8 cellular contexts compared by ENCODE assay signal in the genomic region with DNA sequence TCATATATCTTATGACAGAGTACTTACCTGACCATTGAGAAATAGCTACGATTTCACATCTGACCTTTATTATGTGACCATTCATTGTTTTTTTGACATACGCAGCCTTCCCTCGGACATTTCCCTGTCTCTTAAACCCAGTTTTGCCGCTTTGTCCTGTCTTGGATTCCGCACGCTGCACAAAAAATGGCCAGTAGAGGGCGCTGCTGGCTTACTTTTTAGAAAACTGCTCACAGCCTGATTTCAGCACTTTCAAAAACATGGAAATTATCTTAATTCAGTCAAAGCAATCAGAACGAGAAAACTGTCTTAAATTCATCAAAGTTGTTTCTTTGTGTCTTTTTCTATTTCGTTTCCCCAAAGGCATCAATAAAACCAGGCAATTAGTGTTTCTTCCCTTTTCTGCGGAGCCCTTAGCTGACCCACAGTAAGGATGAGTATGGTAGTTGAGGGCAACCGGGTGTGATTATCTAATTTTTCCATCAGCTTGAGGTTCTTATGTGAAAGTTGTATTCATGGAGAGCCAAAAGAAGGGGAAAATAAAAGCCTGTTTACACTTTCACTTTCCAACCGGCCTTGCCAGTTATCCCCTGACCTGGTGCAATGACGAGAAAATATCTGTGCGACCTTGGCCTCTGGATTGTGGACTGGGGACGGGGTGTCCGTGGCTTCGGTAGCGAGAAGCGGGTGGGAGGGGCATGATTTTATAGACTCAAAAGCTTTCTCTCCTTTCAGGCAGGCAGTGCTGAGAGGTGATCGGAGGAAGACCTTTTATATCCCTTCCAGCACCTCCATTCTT.
A peak's percentile ranks its signal among the peaks of the same experiment; 100 is the strongest.
DNase-seq lines count a peak whose midpoint lies in the region; ATAC-seq and TF ChIP-seq lines count a peak whose summit lies in the region.

No MANE protein-coding gene starts in this region.

- H3K4me3 Mint-ChIP-seq in activated T-cell treated with anti-CD3 and anti-CD28 coated beads, Interleukin-2, amount 50 U/mL, for 24 hours: no peak overlapping the region
- H3K4me3 Mint-ChIP-seq in nephron: peak overlapping the region in 2 of 3 experiments; percentile 23 to 52

- H3K27me3 Mint-ChIP-seq in activated T-cell treated with anti-CD3 and anti-CD28 coated beads, Interleukin-2, amount 50 U/mL, for 24 hours: peaks cover 33% of the 10 kb centered on the region
- H3K27me3 Mint-ChIP-seq in nephron (ENCODE audit: low read depth): peaks cover 47% of the 10 kb centered on the region

- no peaks in the 10 kb centered on the region for H4K20me1 ChIP-seq in OCI-LY1 (ENCODE audit: insufficient read depth, low read length)

- H3K9me2 ChIP-seq in OCI-LY1 (ENCODE audit: low read depth, low read length): no peaks in the 10 kb centered on the region

- peak; percentile 79 for ATAC-seq in GM18907 (IDR thresholded peaks at IDR 0.05; ENCODE audit: unreplicated experiment)

- no peaks in the 10 kb centered on the region for H3K9me3 Mint-ChIP-seq in activated T-cell treated with anti-CD3 and anti-CD28 coated beads, Interleukin-2, amount 50 U/mL, for 24 hours
- no peaks in the 10 kb centered on the region for H3K9me3 Mint-ChIP-seq in nephron

- no peak overlapping the region for H3K27ac Mint-ChIP-seq in activated T-cell treated with anti-CD3 and anti-CD28 coated beads, Interleukin-2, amount 50 U/mL, for 24 hours
- H3K27ac Mint-ChIP-seq in nephron: no peak overlapping the region

- no peaks in the 10 kb centered on the region for H3K79me2 ChIP-seq in OCI-LY1 (ENCODE audit: insufficient read depth, low read length)

- no peaks in the 10 kb centered on the region for H3K27me3 ChIP-seq in OCI-LY1 (ENCODE audit: insufficient read depth, low read length)

- H3K36me3 Mint-ChIP-seq in activated T-cell treated with anti-CD3 and anti-CD28 coated beads, Interleukin-2, amount 50 U/mL, for 24 hours (ENCODE audit: low read depth): no peaks in the 10 kb centered on the region
- no peaks in the 10 kb centered on the region for H3K36me3 Mint-ChIP-seq in nephron (ENCODE audit: low read depth)

- no peak overlapping the region; the same call in 1 of the 2 replicates for H3K9ac ChIP-seq in OCI-LY1 (ENCODE audit: low read length)

- no peaks in the 10 kb centered on the region for H3F3A ChIP-seq in OCI-LY1 (ENCODE audit: insufficient read depth, low read length)

- DNase-seq in AG10803 (ENCODE audit: low read depth): peak; percentile 60
- peak; percentile 59 for DNase-seq in HT1080 (ENCODE audit: low read depth)
- peak; percentile 82 for DNase-seq in activated T-cell treated with anti-CD3 and anti-CD28 coated beads, Interleukin-2, amount 50 U/mL, for 24 hours
- DNase-seq in fibroblast of gingiva (ENCODE audit: low read depth): peak; percentile 43
- DNase-seq in stimulated activated naive CD4-positive, alpha-beta T cell treated with Interleukin-2 at 50 U/mL for 16 hours (lab: John Stamatoyannopoulos, UW): peak; percentile 59

- no peaks in the 10 kb centered on the region for H3K9me3 ChIP-seq in OCI-LY1 (ENCODE audit: low read length)

- H3K27ac ChIP-seq in OCI-LY1 (ENCODE audit: low read depth, low read length, poor library complexity, severe bottlenecking): peak overlapping the region; percentile 59

- H3K4me3 ChIP-seq in AG10803 (ENCODE audit: low read length): no peak overlapping the region; the same call in 1 of the 2 replicates
- peak overlapping the region; percentile 2 for H3K4me3 ChIP-seq in OCI-LY1 (ENCODE audit: low read depth, low read length, poor library complexity, severe bottlenecking)

- H3K4me2 ChIP-seq in OCI-LY1 (ENCODE audit: low read length): peak overlapping the region; percentile 51

- H2AFZ ChIP-seq in OCI-LY1 (ENCODE audit: low read length): no peak overlapping the region

- H3K36me3 ChIP-seq in OCI-LY1 (ENCODE audit: insufficient read depth, low read length): no peaks in the 10 kb centered on the region

- peak; percentile 93 for TF ChIP-seq CTCF in AG10803 (conservative IDR thresholded peaks at IDR 0.05; ENCODE audit: low read length)
- peak; percentile 99 for TF ChIP-seq CTCF in OCI-LY1 (IDR thresholded peaks at IDR 0.05; ENCODE audit: low read length)
- peak; percentile 89 to 96 (median 95) for TF ChIP-seq CTCF in nephron (IDR thresholded peaks at IDR 0.05; ENCODE audit: unreplicated experiment in 3 of 3)

- H3K4me1 ChIP-seq in OCI-LY1 (ENCODE audit: insufficient read depth, low read length, severe bottlenecking): peaks cover 70% of the 10 kb centered on the region

- H3K4me1 Mint-ChIP-seq in activated T-cell treated with anti-CD3 and anti-CD28 coated beads, Interleukin-2, amount 50 U/mL, for 24 hours (ENCODE audit: low read depth): peaks cover 3% of the 10 kb centered on the region
- H3K4me1 Mint-ChIP-seq in nephron: peaks cover 11% of the 10 kb centered on the region
